Comparison of ENCODE assay signal across 19 cellular contexts in the genomic region with DNA sequence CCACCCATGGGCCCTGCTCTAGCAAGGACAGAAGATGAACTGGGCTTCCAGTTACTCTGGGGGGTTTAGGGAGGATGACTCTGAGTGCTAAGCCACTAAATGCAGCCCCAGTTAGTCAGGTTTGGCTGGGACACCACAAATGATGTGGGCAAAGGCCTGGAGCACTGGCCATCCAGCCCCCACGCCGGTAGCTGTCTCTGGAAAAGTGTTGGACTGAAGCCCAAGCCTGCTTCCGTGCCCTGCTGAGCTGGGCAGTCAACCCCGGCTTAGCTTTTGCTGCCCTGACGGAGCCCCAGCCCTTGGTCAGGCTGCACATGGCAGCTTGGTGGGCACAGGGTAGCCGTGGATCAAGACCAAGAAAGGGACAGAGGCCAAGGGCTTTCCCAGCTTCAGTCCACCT. TPM values are rescaled to one million over a fixed set of nuclear protein-coding genes. Genes with fewer than 3 reads are reported as not detected.
DNase-seq lines count a peak whose midpoint lies in the region; ATAC-seq and TF ChIP-seq lines count a peak whose summit lies in the region.
"Had no signal": no experiment of that assay in that cellular context is flagged by ENCODE, and none has a peak within 500 bp of the region (broad histone marks: within the 10 kb centered on the region; RNA-seq: fewer than 3 reads in every experiment).

No MANE protein-coding gene starts in this region.

- no peak overlapping the region for H3K4me3 Mint-ChIP-seq in endodermal cell
- H3K4me3 Mint-ChIP-seq: CD8-positive, alpha-beta T cell had no signal

- CTCF ChIA-PET in IMR-90 (lab: Yijun Ruan, JAX), result no interaction called here

- no peak overlapping the region for H3K9ac ChIP-seq in IMR-90 (ENCODE audit: low read depth, low read length)
- H3K9ac ChIP-seq in endodermal cell (ENCODE audit: extremely low read depth, low read length, poor library complexity, severe bottlenecking), result no peak overlapping the region
- H3K9ac ChIP-seq in neuronal stem cell (ENCODE audit: low read depth, low read length, poor library complexity), result no peak overlapping the region
- H3K9ac ChIP-seq in MM.1S (ENCODE audit: low read length), result no peak overlapping the region

- no peak overlapping the region for H2BK12ac ChIP-seq in neuronal stem cell (ENCODE audit: low read length)

- H3K27ac Mint-ChIP-seq in endodermal cell, result no peak overlapping the region
- H3K27ac Mint-ChIP-seq: CD8-positive, alpha-beta T cell; IgD-negative memory B cell had no signal

- H2BK15ac ChIP-seq in IMR-90 (ENCODE audit: low read depth, low read length) (no peak overlapping the region), neuronal stem cell (ENCODE audit: low read length) (peak overlapping the region; percentile 44)

- H4K20me1 ChIP-seq in IMR-90 (ENCODE audit: insufficient read depth, low read length), result no peaks in the 10 kb centered on the region
- H4K20me1 ChIP-seq in MM.1S (ENCODE audit: insufficient read depth, low read length), result no peaks in the 10 kb centered on the region

- peaks cover 26% of the 10 kb centered on the region for H3K4me1 Mint-ChIP-seq in endodermal cell

- no peak for TF ChIP-seq POLR2A in IMR-90 (IDR thresholded peaks at IDR 0.05; ENCODE audit: low read depth, low read length)

- no peak overlapping the region for H3K4ac ChIP-seq in IMR-90 (ENCODE audit: low read depth, low read length)
- no peak overlapping the region for H3K4ac ChIP-seq in neuronal stem cell (ENCODE audit: low read length)

- H2BK120ac ChIP-seq in IMR-90 (ENCODE audit: low read depth, low read length) (no peak overlapping the region), neuronal stem cell (ENCODE audit: low read depth, low read length) (no peak overlapping the region)

- no peaks in the 10 kb centered on the region for H3K79me2 ChIP-seq in MM.1S (ENCODE audit: low read length)

- H3K4me1 ChIP-seq in IMR-90 (ENCODE audit: control insufficient read depth, insufficient read depth, low read length), result peaks cover 3% of the 10 kb centered on the region; the same call in 1 of the 2 replicates
- no peaks in the 10 kb centered on the region for H3K4me1 ChIP-seq in endodermal cell (ENCODE audit: control insufficient read depth, insufficient read depth, low read length)
- peaks cover 3 to 21% of the 10 kb centered on the region in 2 donors for H3K4me1 ChIP-seq in neuronal stem cell (ENCODE audit: control insufficient read depth in 2 of 2, insufficient read depth in 1 of 2, low read depth in 1 of 2, low read length in 2 of 2)
- H3K4me1 ChIP-seq in lower lobe of right lung, result peaks cover 24% of the 10 kb centered on the region
- H3K4me1 ChIP-seq in MM.1S (ENCODE audit: low read length), result peaks cover 14% of the 10 kb centered on the region

- no peak overlapping the region for H2AK9ac ChIP-seq in IMR-90 (replicated peaks; ENCODE audit: low read depth, low read length, poor library complexity)

- H3K14ac ChIP-seq in IMR-90 (replicated peaks; ENCODE audit: low read depth, low read length) (no peak overlapping the region), neuronal stem cell (ENCODE audit: low read length) (no peak overlapping the region)

- peaks cover 4% of the 10 kb centered on the region; the same call in 1 of the 2 replicates for H3K9me1 ChIP-seq in IMR-90 (ENCODE audit: insufficient read depth, low read length)

- no peak for TF ChIP-seq CTCF in C4-2B (conservative IDR thresholded peaks at IDR 0.05)
- TF ChIP-seq CTCF in IMR-90 (conservative IDR thresholded peaks at IDR 0.05; ENCODE audit: low read depth, low read length), result no peak
- TF ChIP-seq CTCF in endodermal cell (conservative IDR thresholded peaks at IDR 0.05), result no peak
- no peak for TF ChIP-seq CTCF in lower lobe of right lung (IDR thresholded peaks at IDR 0.05)
- TF ChIP-seq CTCF in MM.1S (IDR thresholded peaks at IDR 0.05; ENCODE audit: low read length), result no peak

- H3K9me3 Mint-ChIP-seq in endodermal cell, result no peaks in the 10 kb centered on the region
- H3K9me3 Mint-ChIP-seq: CD8-positive, alpha-beta T cell; IgD-negative memory B cell had no signal

- H2AK5ac ChIP-seq in IMR-90 (ENCODE audit: low read depth, low read length), result no peak overlapping the region
- H2AK5ac ChIP-seq in neuronal stem cell (ENCODE audit: low read depth, low read length), result peak overlapping the region; percentile 85

- in situ Hi-C loops in IMR-90 (cut with MboI; ENCODE audit: low sequenced_read_pairs), result no loop called here

- no peaks in the 10 kb centered on the region for H3K9me3 ChIP-seq in IMR-90 (ENCODE audit: control insufficient read depth, insufficient read depth, low read length)
- H3K9me3 ChIP-seq in endodermal cell (ENCODE audit: control insufficient read depth, low read length), result no peaks in the 10 kb centered on the region
- peaks cover 0 to 7% of the 10 kb centered on the region in 2 donors for H3K9me3 ChIP-seq in neuronal stem cell (replicated peaks in 1 of 2; ENCODE audit: control insufficient read depth in 2 of 2, insufficient read depth in 1 of 2, low read depth in 1 of 2, low read length in 2 of 2)
- no peaks in the 10 kb centered on the region for H3K9me3 ChIP-seq in lower lobe of right lung
- H3K9me3 ChIP-seq in MM.1S (replicated peaks; ENCODE audit: insufficient read depth, low read length), result no peaks in the 10 kb centered on the region
- H3K9me3 ChIP-seq: BE2C, HAP-1 had no signal

- no peak overlapping the region for H3K18ac ChIP-seq in IMR-90 (ENCODE audit: low read depth, low read length)
- no peak overlapping the region for H3K18ac ChIP-seq in neuronal stem cell (ENCODE audit: low read length)

- no peak for TF ChIP-seq RAD21 in IMR-90 (IDR thresholded peaks at IDR 0.05; ENCODE audit: low read length)

- H3K4me2 ChIP-seq in IMR-90 (ENCODE audit: low read depth, low read length), result no peak overlapping the region
- no peak overlapping the region for H3K4me2 ChIP-seq in neuronal stem cell (ENCODE audit: insufficient read depth, low read length, poor library complexity, severe bottlenecking)
- H3K4me2 ChIP-seq in MM.1S (ENCODE audit: low read depth, low read length), result no peak overlapping the region

- H3K27ac ChIP-seq in C4-2B (peak overlapping the region; percentile 75), IMR-90 (ENCODE audit: insufficient read depth, low read length) (no peak overlapping the region), endodermal cell (ENCODE audit: low read depth, low read length) (no peak overlapping the region), neuronal stem cell (replicated peaks; ENCODE audit: low read length) (no peak overlapping the region), lower lobe of right lung (no peak overlapping the region), MM.1S (ENCODE audit: low read length) (no peak overlapping the region)

- no peak overlapping the region for H4K5ac ChIP-seq in IMR-90 (ENCODE audit: low read depth, low read length)

- BruUV-seq in IMR-90 (replicated peaks; lab: Mats Ljungman, UMichigan), result no TSS peak

- H2BK5ac ChIP-seq in IMR-90 (ENCODE audit: low read depth, low read length, poor library complexity, severe bottlenecking), result no peak overlapping the region
- no peak overlapping the region for H2BK5ac ChIP-seq in neuronal stem cell (ENCODE audit: low read length)

- dilution Hi-C loops in IMR-90 (cut with HindIII; ENCODE audit: low sequenced_read_pairs, unreplicated experiment), result no loop called here

- no peak for DNase-seq in IMR-90
- peak; percentile 30 for DNase-seq in endodermal cell
- DNase-seq in neuronal stem cell (ENCODE audit: low spot score), result no peak
- DNase-seq in lower lobe of right lung, result no peak
- DNase-seq in MM.1S, result no peak
- no peak for DNase-seq in left cardiac atrium
- DNase-seq: ACHN; Calu3; CD8-positive, alpha-beta T cell; DMS79 treated with DMSO at 0.1 percent for 48 hours; GF-D8; KG1 had no signal

- H3K27me3 ChIP-seq in IMR-90 (ENCODE audit: control insufficient read depth, insufficient read depth, low read length), result peaks cover 40% of the 10 kb centered on the region
- H3K27me3 ChIP-seq in endodermal cell (ENCODE audit: control insufficient read depth, insufficient read depth, low read length, poor library complexity, severe bottlenecking), result no peaks in the 10 kb centered on the region
- peaks cover 0 to 70% (median 11%) of the 10 kb centered on the region in 3 experiments for H3K27me3 ChIP-seq in neuronal stem cell (ENCODE audit: control insufficient read depth in 3 of 3, insufficient read depth in 3 of 3, low read depth in 1 of 3, low read length in 3 of 3)
- H3K27me3 ChIP-seq in lower lobe of right lung (ENCODE audit: low read depth), result peaks cover 13% of the 10 kb centered on the region
- peaks cover 50% of the 10 kb centered on the region for H3K27me3 ChIP-seq in MM.1S (replicated peaks; ENCODE audit: insufficient read depth, low read length)
- H3K27me3 ChIP-seq: BE2C had no signal

- H3K9me2 ChIP-seq in MM.1S (replicated peaks; ENCODE audit: insufficient read depth, low read length), result no peaks in the 10 kb centered on the region

- H3K27me3 Mint-ChIP-seq in endodermal cell (ENCODE audit: insufficient read depth), result peaks cover 12% of the 10 kb centered on the region

- no peaks in the 10 kb centered on the region; the same call in 1 of the 2 replicates for H3F3A ChIP-seq in MM.1S (ENCODE audit: insufficient read depth, low read length)

- H4K8ac ChIP-seq in IMR-90 (ENCODE audit: low read depth in 2 of 2, low read length in 2 of 2) (no peak overlapping the region), neuronal stem cell (ENCODE audit: low read depth, low read length) (no peak overlapping the region)

- intact Hi-C loops in IMR-90 (cut with micrococcal nuclease), result no loop called here
- intact Hi-C loops in lower lobe of right lung (cut with DNase I), result no loop called here
- intact Hi-C loops in left cardiac atrium (cut with DNase I), result no loop called here

- H3K36me3 ChIP-seq in IMR-90 (ENCODE audit: control insufficient read depth, insufficient read depth, low read length) (no peaks in the 10 kb centered on the region), endodermal cell (ENCODE audit: control insufficient read depth, insufficient read depth, low read length) (no peaks in the 10 kb centered on the region), neuronal stem cell (replicated peaks in 1 of 2; ENCODE audit: control insufficient read depth in 2 of 2, insufficient read depth in 2 of 2, low read length in 2 of 2) (no peaks in the 10 kb centered on the region), lower lobe of right lung (no peaks in the 10 kb centered on the region), MM.1S (replicated peaks; ENCODE audit: insufficient read depth, low read length) (no peaks in the 10 kb centered on the region)
- H3K36me3 ChIP-seq: BE2C, HAP-1 had no signal

- H3K4me3 ChIP-seq in IMR-90 (ENCODE audit: insufficient read depth, low read depth, low read length) (no peak overlapping the region), endodermal cell (ENCODE audit: low read length) (no peak overlapping the region), neuronal stem cell (ENCODE audit: low read length in 2 of 2) (no peak overlapping the region), lower lobe of right lung (no peak overlapping the region), MM.1S (ENCODE audit: low read length) (no peak overlapping the region)
- H3K4me3 ChIP-seq: HAP-1 had no signal

- peaks cover 0 to 5% of the 10 kb centered on the region in 2 experiments; a peak in 2 of 4 replicates for H3K79me1 ChIP-seq in IMR-90 (ENCODE audit: low read depth in 1 of 2, low read length in 2 of 2)
- no peaks in the 10 kb centered on the region for H3K79me1 ChIP-seq in neuronal stem cell (ENCODE audit: low read depth, low read length)

- 76% methylated on average over 6 of the region's 6 CpGs; no CpG with 5 or more reads in 1 of the 2 experiments for WGBS in IMR-90 (ENCODE audit: extremely low coverage in 2 of 2, insufficient read length in 1 of 2), 2 experiments
- WGBS in endodermal cell (ENCODE audit: insufficient coverage in 1 of 2, insufficient read length in 1 of 2), 2 experiments, result 92 to 94% methylated on average over 3 to 6 of the region's 6 CpGs
- WGBS in neuronal stem cell (ENCODE audit: extremely low coverage in 2 of 2, insufficient read length in 2 of 2, insufficient replicate concordance in 1 of 2), 2 donors, result no CpG with 5 or more reads among the region's 6 CpGs

- POLR2A ChIA-PET in IMR-90 (lab: Charles Lee; ENCODE audit: unreplicated experiment), result no interaction called here

- H4K91ac ChIP-seq in IMR-90 (ENCODE audit: insufficient read depth, low read depth, low read length) (no peak overlapping the region), neuronal stem cell (ENCODE audit: low read depth, low read length, poor library complexity) (no peak overlapping the region)

- no peak overlapping the region for H2BK20ac ChIP-seq in IMR-90 (ENCODE audit: low read depth, low read length)

- no peaks in the 10 kb centered on the region for H3K36me3 Mint-ChIP-seq in endodermal cell (ENCODE audit: low read depth)
- H3K36me3 Mint-ChIP-seq: CD8-positive, alpha-beta T cell had no signal

- H3K56ac ChIP-seq in IMR-90 (ENCODE audit: extremely low read depth, insufficient read depth, low read length), result no peak overlapping the region

- H2AFZ ChIP-seq in IMR-90 (replicated peaks; ENCODE audit: low read length, poor library complexity) (peak overlapping the region; percentile 14), neuronal stem cell (ENCODE audit: low read length) (no peak overlapping the region), MM.1S (ENCODE audit: low read length) (no peak overlapping the region)

- H3K23ac ChIP-seq in IMR-90 (ENCODE audit: low read depth, low read length), result no peak overlapping the region
- no peak overlapping the region for H3K23ac ChIP-seq in neuronal stem cell (ENCODE audit: low read depth, low read length, poor library complexity)

- ATAC-seq in IMR-90 (ENCODE audit: low read depth) (no peak), GM18520 (IDR thresholded peaks at IDR 0.05; ENCODE audit: unreplicated experiment) (no peak), lower lobe of right lung (no peak), left cardiac atrium (no peak)
- ATAC-seq: CD8-positive, alpha-beta T cell had no signal

RNA-seq across cellular contexts. Expression of gene GSTP1, which starts 5.7 kb away (rescaled TPM):
- 947 and 1,000 TPM in 2 replicates for total RNA-seq in IMR-90 (2012; rRNA removed)
- polyA plus RNA-seq in IMR-90 (2012; rRNA removed), result 1,539 and 1,653 TPM in 2 replicates
- polyA plus RNA-seq in IMR-90 (2012; cell fraction: cytosol; rRNA removed), result 997 and 1,624 TPM in 2 replicates
- 354 and 763 TPM in 2 replicates for polyA plus RNA-seq in IMR-90 (2012; cell fraction: nucleus; rRNA removed; ENCODE audit: low replicate concordance)
- total RNA-seq in endodermal cell, result 1,000 to 10,000 TPM; 1,359 to 1,473 TPM
- 860 TPM for polyA plus RNA-seq in endodermal cell (2013, experiment 1 of 2)
- 803 TPM for polyA plus RNA-seq in endodermal cell (2013, experiment 2 of 2)
- polyA plus RNA-seq in neuronal stem cell (2013, experiment 1 of 2), result 927 TPM
- 915 TPM for polyA plus RNA-seq in neuronal stem cell (2013, experiment 2 of 2)
- 677 TPM for total RNA-seq in lower lobe of right lung
- 100 to 1,000 TPM; 314 to 337 TPM for total RNA-seq in left cardiac atrium

RNA-seq across cellular contexts. Expression of gene NDUFV1, which starts 28.8 kb away (rescaled TPM):
- 119 and 120 TPM in 2 replicates for total RNA-seq in IMR-90 (2012; rRNA removed)
- 133 and 148 TPM in 2 replicates for polyA plus RNA-seq in IMR-90 (2012; rRNA removed)
- 171 and 178 TPM in 2 replicates for polyA plus RNA-seq in IMR-90 (2012; cell fraction: cytosol; rRNA removed)
- polyA plus RNA-seq in IMR-90 (2012; cell fraction: nucleus; rRNA removed; ENCODE audit: low replicate concordance), result 491 and 899 TPM in 2 replicates
- 100 to 1,000 TPM; 135 to 160 TPM for total RNA-seq in endodermal cell
- polyA plus RNA-seq in endodermal cell (2013, experiment 1 of 2), result 138 TPM
- polyA plus RNA-seq in endodermal cell (2013, experiment 2 of 2), result 109 TPM
- 71.8 TPM for polyA plus RNA-seq in neuronal stem cell (2013, experiment 1 of 2)
- 67.2 TPM for polyA plus RNA-seq in neuronal stem cell (2013, experiment 2 of 2)
- total RNA-seq in lower lobe of right lung, result 143 TPM
- total RNA-seq in left cardiac atrium, result 100 to 1,000 TPM; 422 to 434 TPM

RNA-seq across cellular contexts. Expression of gene NUDT8, which starts 51.8 kb away (rescaled TPM):
- total RNA-seq in IMR-90 (2012; rRNA removed) (0.83 and 1.4 TPM in 2 replicates), endodermal cell (10 to 100 TPM in 1 of 2 donors, 1 to 10 TPM in 1; 9.5 to 13.1 TPM), lower lobe of right lung (8.8 TPM), left cardiac atrium (10 to 100 TPM; 60.1 to 61.7 TPM)
- 2.5 and 3.2 TPM in 2 replicates for polyA plus RNA-seq in IMR-90 (2012; rRNA removed)
- polyA plus RNA-seq in IMR-90 (2012; cell fraction: cytosol; rRNA removed), result 4.3 and 4.7 TPM in 2 replicates
- polyA plus RNA-seq in IMR-90 (2012; cell fraction: nucleus; rRNA removed; ENCODE audit: low replicate concordance), result 4.2 and 7.7 TPM in 2 replicates
- 13.6 TPM for polyA plus RNA-seq in endodermal cell (2013, experiment 1 of 2)
- 13.4 TPM for polyA plus RNA-seq in endodermal cell (2013, experiment 2 of 2)
- polyA plus RNA-seq in neuronal stem cell (2013, experiment 1 of 2), result 7.6 TPM
- polyA plus RNA-seq in neuronal stem cell (2013, experiment 2 of 2), result 6.7 TPM

RNA-seq across cellular contexts. Expression of gene CABP2, which starts 54.7 kb away (rescaled TPM):
- total RNA-seq in IMR-90 (2012; rRNA removed) (not detected in 2 replicates), endodermal cell (not detected), lower lobe of right lung (not detected), left cardiac atrium (not detected)
- polyA plus RNA-seq in IMR-90 (2012; rRNA removed), result not detected in 2 replicates
- not detected in 2 replicates for polyA plus RNA-seq in IMR-90 (2012; cell fraction: cytosol; rRNA removed)
- not detected in 2 replicates for polyA plus RNA-seq in IMR-90 (2012; cell fraction: nucleus; rRNA removed; ENCODE audit: low replicate concordance)
- not detected for polyA plus RNA-seq in endodermal cell (2013, experiment 1 of 2)
- not detected for polyA plus RNA-seq in endodermal cell (2013, experiment 2 of 2)
- polyA plus RNA-seq in neuronal stem cell (2013, experiment 1 of 2), result not detected
- not detected for polyA plus RNA-seq in neuronal stem cell (2013, experiment 2 of 2)
- total RNA-seq: Calu3; CD8-positive, alpha-beta T cell; H4; HT-29 had no signal
- polyA plus RNA-seq: IgD-negative memory B cell had no signal
